25 cellular contexts compared by ENCODE assay signal in the genomic region with DNA sequence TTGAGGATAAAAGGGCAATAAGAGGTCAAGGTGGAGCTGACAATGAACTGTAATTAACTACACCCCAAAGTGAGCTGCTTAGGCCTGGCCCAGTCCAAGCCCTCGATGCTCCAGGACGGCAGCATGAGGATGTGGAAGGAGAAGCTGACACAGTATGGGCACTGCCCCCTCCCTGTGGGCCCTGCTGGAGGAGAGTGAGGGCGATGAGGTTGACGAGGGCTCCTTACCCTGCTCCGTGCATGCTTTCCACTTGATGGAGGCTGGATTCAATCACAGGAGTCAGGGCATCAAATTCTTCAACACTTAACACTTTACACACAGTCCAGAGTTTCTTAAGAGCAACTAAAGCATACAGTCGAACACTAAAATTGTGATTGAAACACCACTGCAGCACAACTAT.
"Had no signal": no experiment of that assay in that cellular context is flagged by ENCODE, and none has a peak within 500 bp of the region (broad histone marks: within the 10 kb centered on the region; RNA-seq: fewer than 3 reads in every experiment).

No MANE protein-coding gene starts in this region.

- H3K4me1 Mint-ChIP-seq: neural crest cell had no signal

- ATAC-seq: activated CD4-positive, CD25-positive, alpha-beta regulatory T cell treated with anti-CD3 and anti-CD28 coated beads, Interleukin-2, amount 50 U/mL, for 24 hours; activated T-helper 17 cell treated with anti-CD3 and anti-CD28 coated beads, Interleukin-2, amount 50 U/mL, for 72 hours; effector memory CD8-positive, alpha-beta T cell; left lobe of liver; sciatic nerve; stimulated activated effector memory CD8-positive, alpha-beta T cell treated with anti-CD3 and anti-CD28 coated beads, Interleukin-12 subunit alpha, Interleukin-12 subunit beta, amount 100 ng/mL, for 72 hours had no signal

- H3K27ac Mint-ChIP-seq: activated CD4-positive, alpha-beta memory T cell treated with anti-CD3 and anti-CD28 coated beads for 36 hours; activated T-helper 17 cell treated with anti-CD3 and anti-CD28 coated beads, Interleukin-2, amount 50 U/mL, for 72 hours; effector memory CD8-positive, alpha-beta T cell; immature natural killer cell; naive B cell; stimulated activated effector memory CD8-positive, alpha-beta T cell treated with anti-CD3 and anti-CD28 coated beads, Interleukin-12 subunit alpha, Interleukin-12 subunit beta, amount 100 ng/mL, for 72 hours had no signal

- H3K27me3 ChIP-seq: breast epithelium, colonic mucosa, dorsolateral prefrontal cortex, esophagus muscularis mucosa, hepatocyte, stomach, suprapubic skin, transverse colon had no signal

- H3K4me3 Mint-ChIP-seq: activated CD4-positive, alpha-beta memory T cell treated with anti-CD3 and anti-CD28 coated beads for 36 hours; activated T-helper 17 cell treated with anti-CD3 and anti-CD28 coated beads, Interleukin-2, amount 50 U/mL, for 72 hours; effector memory CD8-positive, alpha-beta T cell; immature natural killer cell; naive B cell; neural crest cell; stimulated activated effector memory CD8-positive, alpha-beta T cell treated with anti-CD3 and anti-CD28 coated beads, Interleukin-12 subunit alpha, Interleukin-12 subunit beta, amount 100 ng/mL, for 72 hours had no signal

- H3K4me3 ChIP-seq: breast epithelium, colonic mucosa, dorsolateral prefrontal cortex, esophagus muscularis mucosa, hepatocyte, lung, stomach, suprapubic skin, transverse colon had no signal

- H3K36me3 ChIP-seq: breast epithelium, colonic mucosa had no signal

- H3K9me3 ChIP-seq: breast epithelium, colonic mucosa, esophagus muscularis mucosa, stomach, suprapubic skin, transverse colon had no signal

- H3K9me3 Mint-ChIP-seq: activated CD4-positive, alpha-beta memory T cell treated with anti-CD3 and anti-CD28 coated beads for 36 hours; activated T-helper 17 cell treated with anti-CD3 and anti-CD28 coated beads, Interleukin-2, amount 50 U/mL, for 72 hours; effector memory CD8-positive, alpha-beta T cell; immature natural killer cell; naive B cell; neural crest cell; stimulated activated effector memory CD8-positive, alpha-beta T cell treated with anti-CD3 and anti-CD28 coated beads, Interleukin-12 subunit alpha, Interleukin-12 subunit beta, amount 100 ng/mL, for 72 hours had no signal

- H3K4me1 ChIP-seq: breast epithelium, colonic mucosa had no signal

- H3K27ac ChIP-seq: breast epithelium, colonic mucosa, dorsolateral prefrontal cortex, esophagus muscularis mucosa, hepatocyte, stomach, suprapubic skin, transverse colon, VCaP had no signal

- DNase-seq: activated CD4-positive, alpha-beta memory T cell treated with anti-CD3 and anti-CD28 coated beads for 36 hours; amniotic stem cell; colonic mucosa; dorsolateral prefrontal cortex; effector memory CD8-positive, alpha-beta T cell; glutamatergic neuron; immature natural killer cell; naive B cell; posterior cingulate gyrus; small intestine; stimulated activated CD4-positive, alpha-beta T cell treated with anti-CD3 and anti-CD28 coated beads, Interleukin-2, amount 100 ng/mL, for 24 hours; stomach; transverse colon had no signal

- H3K27me3 Mint-ChIP-seq: activated CD4-positive, alpha-beta memory T cell treated with anti-CD3 and anti-CD28 coated beads for 36 hours; activated T-helper 17 cell treated with anti-CD3 and anti-CD28 coated beads, Interleukin-2, amount 50 U/mL, for 72 hours; effector memory CD8-positive, alpha-beta T cell; naive B cell had no signal
